ENCODE assay signal across 18 cellular contexts in genomic region chr5:38286038-38286437, GRCh38. TPM values are rescaled to one million over a fixed set of nuclear protein-coding genes. Genes with fewer than 3 reads are reported as not detected.
DNase-seq lines count a peak whose midpoint lies in the region; ATAC-seq and TF ChIP-seq lines count a peak whose summit lies in the region.
"Had no signal": no experiment of that assay in that cellular context is flagged by ENCODE, and none has a peak within 500 bp of the region (broad histone marks: within the 10 kb centered on the region; RNA-seq: fewer than 3 reads in every experiment).

No MANE protein-coding gene starts in this region.

- DNase-seq in NCI-H2171 treated with DMSO at 0.1 percent for 48 hours (lab: John Stamatoyannopoulos, UW) (peak; percentile 23), NCI-H2171 (lab: John Stamatoyannopoulos, UW) (no peak), DMS79 (lab: John Stamatoyannopoulos, UW) (peak; percentile 32), NCI-H524 treated with DMSO at 0.1 percent for 48 hours (lab: John Stamatoyannopoulos, UW) (peak; percentile 54), upper lobe of right lung (no peak), NCI-H69 (lab: John Stamatoyannopoulos, UW) (no peak)
- DNase-seq: Calu3; CD8-positive, alpha-beta T cell; GF-D8; GOT3; H7; HFFc6 had no signal

- H3K27me3 Mint-ChIP-seq in stimulated activated memory B cell treated with anti-CD40 and anti-IgM and Interleukin-4, amounts not matched to agents 10 μg/mL and 1 μg/mL and 100 μg/mL, for 72 hours, result no peaks in the 10 kb centered on the region
- H3K27me3 Mint-ChIP-seq: B cell had no signal

- H3K4me3 ChIP-seq in upper lobe of right lung, result no peak overlapping the region
- H3K4me3 ChIP-seq: BLaER1 treated with 17β-estradiol and CSF1 and Interleukin-3, amounts not matched to agents 10 nM and 100 nM had no signal

- no peaks in the 10 kb centered on the region for H3K36me3 ChIP-seq in upper lobe of right lung
- H3K36me3 ChIP-seq: BLaER1 treated with 17β-estradiol and CSF1 and Interleukin-3, amounts not matched to agents 10 nM and 100 nM had no signal

- intact Hi-C loops in upper lobe of right lung (cut with DNase I), result no loop called here

- no peak overlapping the region for H3K4me3 Mint-ChIP-seq in stimulated activated memory B cell treated with anti-CD40 and anti-IgM and Interleukin-4, amounts not matched to agents 10 μg/mL and 1 μg/mL and 100 μg/mL, for 72 hours
- H3K4me3 Mint-ChIP-seq: B cell; CD8-positive, alpha-beta T cell; HFFc6 had no signal

- H3K4me1 Mint-ChIP-seq in stimulated activated memory B cell treated with anti-CD40 and anti-IgM and Interleukin-4, amounts not matched to agents 10 μg/mL and 1 μg/mL and 100 μg/mL, for 72 hours, result no peaks in the 10 kb centered on the region
- H3K4me1 Mint-ChIP-seq: B cell had no signal

- H3K36me3 Mint-ChIP-seq in stimulated activated memory B cell treated with anti-CD40 and anti-IgM and Interleukin-4, amounts not matched to agents 10 μg/mL and 1 μg/mL and 100 μg/mL, for 72 hours, result no peaks in the 10 kb centered on the region
- H3K36me3 Mint-ChIP-seq: CD8-positive, alpha-beta T cell had no signal

- peaks cover 18% of the 10 kb centered on the region for H3K27me3 ChIP-seq in upper lobe of right lung
- H3K27me3 ChIP-seq: BLaER1 treated with 17β-estradiol and CSF1 and Interleukin-3, amounts not matched to agents 10 nM and 100 nM had no signal

- H3K27ac Mint-ChIP-seq in stimulated activated memory B cell treated with anti-CD40 and anti-IgM and Interleukin-4, amounts not matched to agents 10 μg/mL and 1 μg/mL and 100 μg/mL, for 72 hours, result no peak overlapping the region
- H3K27ac Mint-ChIP-seq: B cell; CD8-positive, alpha-beta T cell; HFFc6 had no signal

- peak; percentile 83 for ATAC-seq in upper lobe of right lung
- ATAC-seq in stimulated activated memory B cell treated with anti-CD40 and anti-IgM and Interleukin-4, amounts not matched to agents 10 μg/mL and 1 μg/mL and 100 μg/mL, for 72 hours, result no peak
- ATAC-seq: CD8-positive, alpha-beta T cell; HCT116 had no signal

- no peaks in the 10 kb centered on the region for H3K4me1 ChIP-seq in upper lobe of right lung
- H3K4me1 ChIP-seq: BLaER1 treated with 17β-estradiol and CSF1 and Interleukin-3, amounts not matched to agents 10 nM and 100 nM had no signal

- no peaks in the 10 kb centered on the region for H3K9me3 ChIP-seq in upper lobe of right lung
- H3K9me3 ChIP-seq: BLaER1 treated with 17β-estradiol and CSF1 and Interleukin-3, amounts not matched to agents 10 nM and 100 nM had no signal

- H3K27ac ChIP-seq in upper lobe of right lung, result no peak overlapping the region
- H3K27ac ChIP-seq: BLaER1 treated with 17β-estradiol and CSF1 and Interleukin-3, amounts not matched to agents 10 nM and 100 nM; HL-60 had no signal

- no peaks in the 10 kb centered on the region for H3K9me3 Mint-ChIP-seq in stimulated activated memory B cell treated with anti-CD40 and anti-IgM and Interleukin-4, amounts not matched to agents 10 μg/mL and 1 μg/mL and 100 μg/mL, for 72 hours
- H3K9me3 Mint-ChIP-seq: CD8-positive, alpha-beta T cell; HFFc6 had no signal

- no peak for TF ChIP-seq CTCF in upper lobe of right lung (IDR thresholded peaks at IDR 0.05)

RNA-seq across cellular contexts. Expression of gene EGFLAM, which starts 27.7 kb away (rescaled TPM):
- 2.1 TPM for total RNA-seq in upper lobe of right lung
- total RNA-seq: B cell; Calu3; CD8-positive, alpha-beta T cell; HT1080 had no signal

Comparison
In these comparisons a context has a peak if more than half of its experiments do, and no peak if none do; other contexts are left out.
1. DNase-seq: peak in NCI-H2171 treated with DMSO at 0.1 percent for 48 hours (single experiment), DMS79 (single experiment) and NCI-H524 treated with DMSO at 0.1 percent for 48 hours (single experiment); none in NCI-H2171 (single experiment), upper lobe of right lung (single experiment) and NCI-H69 (single experiment).